Comparison of ENCODE assay signal across 8 cellular contexts in the genomic region with DNA sequence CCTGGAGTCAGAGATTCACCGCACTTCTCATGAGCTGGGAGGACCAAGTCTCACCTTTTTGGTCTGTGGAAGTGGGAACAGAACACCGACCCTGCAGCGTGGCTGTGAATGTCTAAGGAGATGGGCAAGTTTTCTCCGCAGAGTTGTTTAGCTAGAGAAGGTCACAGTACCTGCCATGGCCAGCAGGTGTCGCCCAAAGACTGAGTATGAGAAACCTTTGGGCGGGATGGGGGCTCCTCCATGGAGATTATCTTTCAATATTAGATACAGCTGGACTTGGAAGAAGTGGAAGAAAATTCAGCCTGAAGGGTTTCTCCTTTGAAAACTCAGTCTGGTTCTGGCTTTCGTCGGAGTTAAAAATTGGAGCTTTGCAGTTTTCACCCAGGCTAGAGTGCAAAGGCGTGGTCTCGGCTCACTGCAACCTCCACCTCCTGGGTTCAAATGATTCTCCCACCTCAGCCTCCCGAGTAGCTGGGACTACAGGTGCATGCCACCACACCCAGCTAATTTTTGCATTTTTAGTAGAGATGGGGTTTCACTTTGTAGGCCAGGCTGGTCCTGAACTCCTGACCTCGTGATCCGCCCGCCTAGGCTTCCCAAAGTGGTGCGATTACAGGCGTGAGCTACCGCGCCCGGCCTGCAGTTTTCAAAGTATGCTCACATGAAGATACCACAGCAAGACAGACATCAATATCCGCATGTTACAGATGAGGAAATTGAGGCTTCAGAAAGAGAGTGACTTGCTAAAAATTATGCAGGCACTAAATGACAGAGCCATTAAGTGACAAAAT. TPM values are rescaled to one million over a fixed set of nuclear protein-coding genes. Genes with fewer than 3 reads are reported as not detected.
DNase-seq lines count a peak whose midpoint lies in the region; ATAC-seq lines count a peak whose summit lies in the region.

No MANE protein-coding gene starts in this region.

- no peaks in the 10 kb centered on the region for H3K27me3 ChIP-seq in effector memory CD4-positive, alpha-beta T cell (replicated peaks; ENCODE audit: control insufficient read depth, insufficient read depth, low read length, poor library complexity, severe bottlenecking)
- H3K27me3 ChIP-seq in mesenchymal stem cell (ENCODE audit: control insufficient read depth in 1 of 2, insufficient read depth in 1 of 2, low read length in 2 of 2), result peaks cover 0 to 49% of the 10 kb centered on the region in 2 experiments

- no peak overlapping the region for H2BK15ac ChIP-seq in mesenchymal stem cell (ENCODE audit: low read depth, poor library complexity, severe bottlenecking)

- no peaks in the 10 kb centered on the region for H3K9me3 ChIP-seq in effector memory CD4-positive, alpha-beta T cell (ENCODE audit: control insufficient read depth, low read length)
- H3K9me3 ChIP-seq in mesenchymal stem cell (ENCODE audit: control insufficient read depth, low read length), result no peaks in the 10 kb centered on the region

- no peak overlapping the region for H4K91ac ChIP-seq in mesenchymal stem cell (ENCODE audit: low read length)

- H2AFZ ChIP-seq in mesenchymal stem cell (ENCODE audit: low read depth, low read length), result no peak overlapping the region

- H3K4me1 ChIP-seq in effector memory CD4-positive, alpha-beta T cell (ENCODE audit: control insufficient read depth, insufficient read depth, low read length, poor library complexity, severe bottlenecking), result peaks cover 5% of the 10 kb centered on the region
- peaks cover 14% of the 10 kb centered on the region for H3K4me1 ChIP-seq in mesenchymal stem cell (ENCODE audit: control insufficient read depth, insufficient read depth, low read depth, low read length)

- H3K36me3 ChIP-seq in effector memory CD4-positive, alpha-beta T cell (ENCODE audit: control insufficient read depth, insufficient read depth, low read length), result no peaks in the 10 kb centered on the region
- peaks cover 0 to 19% of the 10 kb centered on the region in 2 experiments for H3K36me3 ChIP-seq in mesenchymal stem cell (ENCODE audit: control insufficient read depth in 1 of 2, insufficient read depth in 2 of 2, low read depth in 1 of 2, low read length in 2 of 2)

- POLR2A ChIA-PET in activated CD4-positive, alpha-beta memory T cell treated with anti-CD3 and anti-CD28 coated beads for 36 hours (lab: Charles Lee), result interaction anchor here (0.9 to 1.2 kb wide), 2 partner anchors 9 to 178 kb away, joined by 3 to 11 read pairs; partner anchors contain the start of gene IL10RA

- no peak overlapping the region for H2BK12ac ChIP-seq in mesenchymal stem cell (ENCODE audit: low read length in 2 of 2)

- H3K9ac ChIP-seq in mesenchymal stem cell (ENCODE audit: low read length), result no peak overlapping the region

- no peak overlapping the region for H3K4me3 ChIP-seq in effector memory CD4-positive, alpha-beta T cell (ENCODE audit: insufficient read depth, low read depth, low read length, poor library complexity, severe bottlenecking)
- no peak overlapping the region for H3K4me3 ChIP-seq in mesenchymal stem cell (ENCODE audit: insufficient read depth in 1 of 2, low read depth in 1 of 2, low read length in 2 of 2)

- H2AK5ac ChIP-seq in mesenchymal stem cell (ENCODE audit: low read length, severe bottlenecking), result peak overlapping the region; percentile 31

- H3K4me3 Mint-ChIP-seq in activated CD4-positive, alpha-beta memory T cell treated with anti-CD3 and anti-CD28 coated beads for 36 hours, result no peak overlapping the region

- H2BK120ac ChIP-seq in mesenchymal stem cell (ENCODE audit: low read depth, low read length), result no peak overlapping the region

- peaks cover 17% of the 10 kb centered on the region for H3K4me1 Mint-ChIP-seq in activated CD4-positive, alpha-beta memory T cell treated with anti-CD3 and anti-CD28 coated beads for 36 hours (ENCODE audit: low read depth)

- intact Hi-C loops in activated CD4-positive, alpha-beta memory T cell treated with anti-CD3 and anti-CD28 coated beads for 36 hours (cut with micrococcal nuclease), result loop anchor here (1.0 to 5.0 kb wide), 2 partner anchors 246 to 380 kb away; no protein-coding TSS in a partner anchor

- WGBS in mesenchymal stem cell, result 62% methylated on average over 20 of the region's 20 CpGs

- no peak overlapping the region for H2BK5ac ChIP-seq in mesenchymal stem cell (ENCODE audit: low read depth, low read length, poor library complexity, severe bottlenecking)

- H3K14ac ChIP-seq in mesenchymal stem cell (ENCODE audit: low read length in 2 of 2), result no peak overlapping the region

- H3K23ac ChIP-seq in mesenchymal stem cell (ENCODE audit: low read length in 2 of 2), result no peak overlapping the region

- no peaks in the 10 kb centered on the region for H3K9me3 Mint-ChIP-seq in activated CD4-positive, alpha-beta memory T cell treated with anti-CD3 and anti-CD28 coated beads for 36 hours

- peaks cover 28% of the 10 kb centered on the region for H3K79me1 ChIP-seq in mesenchymal stem cell (replicated peaks; ENCODE audit: low read length, poor library complexity, severe bottlenecking)

- DNase-seq in AG08395 (ENCODE audit: low spot score) (peak; percentile 78), NCI-H526 (lab: John Stamatoyannopoulos, UW) (peak; percentile 76 to 96), mesenchymal stem cell (peak; percentile 65), T1000 (lab: John Stamatoyannopoulos, UW) (no peak)
- peak; percentile 84 for DNase-seq in activated CD4-positive, alpha-beta memory T cell treated with anti-CD3 and anti-CD28 coated beads for 36 hours
- peak; percentile 47 to 71 (median 55) for DNase-seq in effector memory CD4-positive, alpha-beta T cell
- DNase-seq in stimulated activated CD8-positive, alpha-beta memory T cell treated with anti-CD3 and anti-CD28 coated beads, Interleukin-7, amount 100 ng/mL, for 1 hour (ENCODE audit: low read depth in 2 of 2), result peak; percentile 43 to 78

- H3K27ac Mint-ChIP-seq in activated CD4-positive, alpha-beta memory T cell treated with anti-CD3 and anti-CD28 coated beads for 36 hours, result no peak overlapping the region

- H3K36me3 Mint-ChIP-seq in activated CD4-positive, alpha-beta memory T cell treated with anti-CD3 and anti-CD28 coated beads for 36 hours, result no peaks in the 10 kb centered on the region

- H4K8ac ChIP-seq in mesenchymal stem cell (ENCODE audit: low read length), result no peak overlapping the region

- H3K27ac ChIP-seq in effector memory CD4-positive, alpha-beta T cell (ENCODE audit: insufficient read depth, low read length, poor library complexity, severe bottlenecking), result no peak overlapping the region
- no peak overlapping the region for H3K27ac ChIP-seq in mesenchymal stem cell (ENCODE audit: low read length, poor library complexity, severe bottlenecking)

- CTCF ChIA-PET in activated CD4-positive, alpha-beta memory T cell treated with anti-CD3 and anti-CD28 coated beads for 36 hours (lab: Charles Lee), result interaction anchor here (0.6 to 6.5 kb wide), 51 partner anchors 9 to 805 kb away, joined by 3 to 187 read pairs (median 4); partner anchors contain the start of genes CEP164 and FXYD2

- ATAC-seq in GM18907 (IDR thresholded peaks at IDR 0.05; ENCODE audit: unreplicated experiment), result peak; percentile 48

- no peak overlapping the region for H3K4me2 ChIP-seq in mesenchymal stem cell (ENCODE audit: low read length, poor library complexity, severe bottlenecking)

- H3K27me3 Mint-ChIP-seq in activated CD4-positive, alpha-beta memory T cell treated with anti-CD3 and anti-CD28 coated beads for 36 hours, result peaks cover 2% of the 10 kb centered on the region

- H3K18ac ChIP-seq in mesenchymal stem cell (ENCODE audit: low read depth in 1 of 2, low read length in 2 of 2), result no peak overlapping the region

- H3K4ac ChIP-seq in mesenchymal stem cell (ENCODE audit: low read depth in 1 of 2, low read length in 2 of 2), result no peak overlapping the region

RNA-seq across cellular contexts. Expression of gene DSCAML1, which starts 10.7 kb away (rescaled TPM):
- total RNA-seq in activated CD4-positive, alpha-beta memory T cell treated with anti-CD3 and anti-CD28 coated beads for 36 hours, result under 1 TPM; 0.29 to 0.67 TPM
- not detected for polyA plus RNA-seq in mesenchymal stem cell (2013, experiment 1 of 2)
- polyA plus RNA-seq in mesenchymal stem cell (2013, experiment 2 of 2), result not detected

RNA-seq across cellular contexts. Expression of gene FXYD2, which starts 16.9 kb away (rescaled TPM):
- not detected for total RNA-seq in activated CD4-positive, alpha-beta memory T cell treated with anti-CD3 and anti-CD28 coated beads for 36 hours
- 1.0 TPM for polyA plus RNA-seq in mesenchymal stem cell (2013, experiment 1 of 2)
- 0.58 TPM for polyA plus RNA-seq in mesenchymal stem cell (2013, experiment 2 of 2)
